ENCODE assay signal across 26 cellular contexts in genomic region chr1:205615789-205616188, GRCh38. TPM values are rescaled to one million over a fixed set of nuclear protein-coding genes. Genes with fewer than 3 reads are reported as not detected.
DNase-seq lines count a peak whose midpoint lies in the region; ATAC-seq and TF ChIP-seq lines count a peak whose summit lies in the region.
"Had no signal": no experiment of that assay in that cellular context is flagged by ENCODE, and none has a peak within 500 bp of the region (broad histone marks: within the 10 kb centered on the region; RNA-seq: fewer than 3 reads in every experiment).

No MANE protein-coding gene starts in this region.

- H3K4me2 ChIP-seq in mammary epithelial cell (ENCODE audit: insufficient read depth, low read depth, low read length): no peak overlapping the region
- H3K4me2 ChIP-seq: BLaER1 had no signal

- H3K27ac ChIP-seq in mammary epithelial cell (ENCODE audit: insufficient read depth, low read depth, low read length): no peak overlapping the region
- H3K27ac ChIP-seq: BLaER1, cardiac muscle cell, left ventricle myocardium inferior, ovary, RWPE1, SK-N-MC, tibial nerve had no signal

- no peak for TF ChIP-seq CTCF in Calu3 (IDR thresholded peaks at IDR 0.05; ENCODE audit: unreplicated experiment)
- TF ChIP-seq CTCF in mammary epithelial cell (conservative IDR thresholded peaks at IDR 0.05 in 1 of 2, IDR thresholded peaks at IDR 0.05 in 1 of 2; ENCODE audit: extremely low read depth in 1 of 2, insufficient read depth in 1 of 2, low read depth in 1 of 2, low read length in 2 of 2): no peak
- TF ChIP-seq CTCF in nephron progenitor cell (IDR thresholded peaks at IDR 0.05): no peak

- H3K4me1 ChIP-seq in mammary epithelial cell (ENCODE audit: insufficient read depth, low read length): peaks cover 20% of the 10 kb centered on the region
- H3K4me1 ChIP-seq: BLaER1 had no signal

- no peaks in the 10 kb centered on the region for H4K20me1 ChIP-seq in mammary epithelial cell (ENCODE audit: insufficient read depth, low read length)

- dilution Hi-C loops in mammary epithelial cell (cut with HindIII; ENCODE audit: low sequenced_read_pairs): no loop called here

- no peak overlapping the region for H3K4me3 Mint-ChIP-seq in activated naive CD4-positive, alpha-beta T cell treated with anti-CD3 and anti-CD28 coated beads, Interleukin-2, amount 50 U/mL, for 24 hours
- H3K4me3 Mint-ChIP-seq in Calu3 (ENCODE audit: low read depth, unreplicated experiment) (peak overlapping the region; percentile 45), nephron progenitor cell (no peak overlapping the region)
- H3K4me3 Mint-ChIP-seq: activated T-cell treated with anti-CD3 and anti-CD28 coated beads, Interleukin-2, amount 50 U/mL, for 4 hours; naive thymus-derived CD8-positive, alpha-beta T cell had no signal

- no peaks in the 10 kb centered on the region for H3K9me3 ChIP-seq in mammary epithelial cell (replicated peaks; ENCODE audit: insufficient read depth, low read length)
- H3K9me3 ChIP-seq: BLaER1, left ventricle myocardium inferior, ovary, tibial nerve had no signal

- CTCF ChIA-PET in Calu3 (lab: Charles Lee): interaction anchor here (0.7 to 1.2 kb wide), 2 partner anchors 15 to 16 kb away, joined by 3 to 4 read pairs; partner anchors contain the start of gene ELK4
- CTCF ChIA-PET in mammary epithelial cell (lab: Charles Lee; ENCODE audit: low non-redundant PET): interaction anchor here (0.5 kb wide), 1 partner anchor 23 kb away, joined by 7 read pairs; no protein-coding TSS in a partner anchor

- H3K27me3 ChIP-seq in mammary epithelial cell (ENCODE audit: insufficient read depth, low read length): no peaks in the 10 kb centered on the region
- H3K27me3 ChIP-seq: BLaER1, cardiac muscle cell, ovary, tibial nerve had no signal

- intact Hi-C loops in Calu3 (cut with micrococcal nuclease; ENCODE audit: unreplicated experiment): loop anchor here (2.0 kb wide), 1 partner anchor 15 kb away; no protein-coding TSS in a partner anchor
- intact Hi-C loops in mammary epithelial cell (cut with micrococcal nuclease): no loop called here

- H3K36me3 Mint-ChIP-seq in activated naive CD4-positive, alpha-beta T cell treated with anti-CD3 and anti-CD28 coated beads, Interleukin-2, amount 50 U/mL, for 24 hours: peaks cover 18% of the 10 kb centered on the region
- peaks cover 80% of the 10 kb centered on the region for H3K36me3 Mint-ChIP-seq in Calu3 (ENCODE audit: insufficient read depth, unreplicated experiment)
- peaks cover 63% of the 10 kb centered on the region for H3K36me3 Mint-ChIP-seq in nephron progenitor cell (ENCODE audit: low read depth)

- H3K36me3 ChIP-seq in mammary epithelial cell (ENCODE audit: insufficient read depth, low read length): peaks cover 22% of the 10 kb centered on the region
- H3K36me3 ChIP-seq: ovary had no signal

- H3K4me1 Mint-ChIP-seq in activated naive CD4-positive, alpha-beta T cell treated with anti-CD3 and anti-CD28 coated beads, Interleukin-2, amount 50 U/mL, for 24 hours: peaks cover 65% of the 10 kb centered on the region
- H3K4me1 Mint-ChIP-seq in Calu3 (ENCODE audit: low read depth, unreplicated experiment) (peaks cover 81% of the 10 kb centered on the region), nephron progenitor cell (no peaks in the 10 kb centered on the region)

- no peak overlapping the region for H3K4me3 ChIP-seq in mammary epithelial cell (replicated peaks in 1 of 3; ENCODE audit: insufficient read depth in 1 of 3, low read depth in 2 of 3, low read length in 3 of 3)
- H3K4me3 ChIP-seq: BLaER1, cardiac muscle cell, left ventricle myocardium inferior, ovary, SK-N-MC, tibial nerve had no signal

- BruUV-seq in Calu3 (replicated peaks; lab: Mats Ljungman, UMichigan) (no TSS peak), mammary epithelial cell (replicated peaks; lab: Mats Ljungman, UMichigan) (TSS peak; percentile 5)

- in situ Hi-C loops in mammary epithelial cell (cut with MboI; ENCODE audit: low sequenced_read_pairs in 2 of 2): no loop called here

- DNase-seq in activated naive CD4-positive, alpha-beta T cell treated with anti-CD3 and anti-CD28 coated beads, Interleukin-2, amount 50 U/mL, for 16 hours: no peak
- DNase-seq in Calu3 (no peak), mammary epithelial cell (peak; percentile 29), nephron progenitor cell (no peak), Kasumi-1 (lab: John Stamatoyannopoulos, UW) (no peak), NCI-H146 treated with DMSO at 0.1 percent for 48 hours (lab: John Stamatoyannopoulos, UW; ENCODE audit: unreplicated experiment) (no peak)
- DNase-seq: activated CD4-positive, CD25-positive, alpha-beta regulatory T cell treated with anti-CD3 and anti-CD28 coated beads, Interleukin-2, amount 50 U/mL, for 72 hours; activated naive CD4-positive, alpha-beta T cell treated with Interleukin-2 at 50 U/mL for 16 hours; activated T-cell treated with anti-CD3 and anti-CD28 coated beads, Interleukin-2, amount 50 U/mL, for 4 hours; Karpas-422; left ventricle myocardium inferior; MV-4-11; naive thymus-derived CD8-positive, alpha-beta T cell; NCI-H1436 treated with DMSO at 0.1 percent for 48 hours; NCI-H2107; NCI-H774; ovary; retina; small intestine had no signal

- H3K9ac ChIP-seq in mammary epithelial cell (ENCODE audit: insufficient read depth, low read length): no peak overlapping the region
- H3K9ac ChIP-seq: BLaER1 had no signal

- no peaks in the 10 kb centered on the region for H3K27me3 Mint-ChIP-seq in activated naive CD4-positive, alpha-beta T cell treated with anti-CD3 and anti-CD28 coated beads, Interleukin-2, amount 50 U/mL, for 24 hours
- H3K27me3 Mint-ChIP-seq in Calu3 (ENCODE audit: unreplicated experiment) (no peaks in the 10 kb centered on the region), nephron progenitor cell (ENCODE audit: low read depth, poor library complexity) (no peaks in the 10 kb centered on the region)
- H3K27me3 Mint-ChIP-seq: naive thymus-derived CD8-positive, alpha-beta T cell had no signal

- H3K79me2 ChIP-seq in mammary epithelial cell (ENCODE audit: insufficient read depth, low read length): peaks cover 13% of the 10 kb centered on the region

- ATAC-seq in GM18868 (IDR thresholded peaks at IDR 0.05; ENCODE audit: unreplicated experiment): no peak
- ATAC-seq: naive thymus-derived CD8-positive, alpha-beta T cell had no signal

- 61% methylated on average over 1 of the region's 1 CpG for WGBS in mammary epithelial cell (ENCODE audit: low coverage, missing lambda C conversion rate)

- H3K9me3 Mint-ChIP-seq in activated naive CD4-positive, alpha-beta T cell treated with anti-CD3 and anti-CD28 coated beads, Interleukin-2, amount 50 U/mL, for 24 hours: no peaks in the 10 kb centered on the region
- peaks cover 3% of the 10 kb centered on the region for H3K9me3 Mint-ChIP-seq in Calu3 (ENCODE audit: low read depth, unreplicated experiment)
- no peaks in the 10 kb centered on the region for H3K9me3 Mint-ChIP-seq in nephron progenitor cell
- H3K9me3 Mint-ChIP-seq: activated T-cell treated with anti-CD3 and anti-CD28 coated beads, Interleukin-2, amount 50 U/mL, for 4 hours; naive thymus-derived CD8-positive, alpha-beta T cell had no signal

- peak overlapping the region; percentile 72 for H3K27ac Mint-ChIP-seq in activated naive CD4-positive, alpha-beta T cell treated with anti-CD3 and anti-CD28 coated beads, Interleukin-2, amount 50 U/mL, for 24 hours
- H3K27ac Mint-ChIP-seq in Calu3 (ENCODE audit: unreplicated experiment) (peak overlapping the region; percentile 91), nephron progenitor cell (peak overlapping the region; percentile 17)

- no peak overlapping the region for H2AFZ ChIP-seq in mammary epithelial cell (ENCODE audit: low read depth, low read length)

RNA-seq across cellular contexts. Expression of gene ELK4, which starts 16.0 kb away (rescaled TPM):
- total RNA-seq in Calu3 (2022) (110 and 122 TPM in 2 replicates), mammary epithelial cell (10 to 100 TPM; 17.7 to 38.6 TPM)
- polyA plus RNA-seq in mammary epithelial cell: 4.9 TPM
- 37.7 TPM for polyA minus RNA-seq in mammary epithelial cell

Comparison
In these comparisons a context has a peak if more than half of its experiments do, and no peak if none do; other contexts are left out.
1. H3K27ac Mint-ChIP-seq: peak in every context shown above with its lines; median percentile 91 in Calu3; 72 in activated naive CD4-positive, alpha-beta T cell treated with anti-CD3 and anti-CD28 coated beads, Interleukin-2, amount 50 U/mL, for 24 hours; 17 in nephron progenitor cell.